ENCODE assay signal across 32 cellular contexts in the genomic region with DNA sequence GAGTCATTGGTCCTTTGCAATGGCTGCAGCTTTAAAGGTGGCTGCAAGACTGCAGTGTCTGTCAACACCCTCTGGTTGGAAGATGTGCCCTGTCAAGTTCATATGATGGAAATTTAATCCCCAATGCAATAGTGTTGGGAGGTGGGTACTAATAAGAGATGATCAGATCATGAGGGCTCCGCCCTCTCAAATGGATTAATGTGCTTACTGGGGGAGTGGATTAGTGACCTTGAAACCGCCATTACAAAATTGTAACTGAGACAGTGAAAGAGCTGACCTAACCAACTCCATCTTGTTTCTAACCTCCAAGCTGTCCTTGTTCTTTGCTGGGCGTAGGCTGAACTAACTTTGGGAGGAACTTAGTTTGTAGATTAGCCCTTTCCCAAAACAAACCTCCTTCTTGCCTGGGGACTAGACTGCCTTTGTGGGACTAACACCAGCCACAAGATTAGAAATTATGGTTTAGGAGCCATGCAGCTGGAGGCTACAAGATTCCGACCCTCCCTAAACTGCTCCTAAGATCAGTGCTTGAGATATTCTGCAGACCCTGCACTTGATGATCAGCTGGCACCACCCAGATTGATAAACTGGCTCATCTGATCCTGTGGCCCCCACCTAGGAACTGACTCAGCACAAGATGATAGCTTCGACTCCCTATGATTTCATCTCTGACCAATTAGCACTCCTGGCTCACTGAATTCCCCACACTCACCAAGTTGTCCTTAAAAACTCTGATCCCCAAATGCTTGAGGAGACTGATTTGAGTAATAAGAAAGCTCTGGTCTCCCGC. TPM values are rescaled to one million over a fixed set of nuclear protein-coding genes. Genes with fewer than 3 reads are reported as not detected.
"Had no signal": no experiment of that assay in that cellular context is flagged by ENCODE, and none has a peak within 500 bp of the region (broad histone marks: within the 10 kb centered on the region; RNA-seq: fewer than 3 reads in every experiment).

No MANE protein-coding gene starts in this region.

- H3K27me3 ChIP-seq: neural progenitor cell, ovary, right atrium auricular region, testis, transverse colon, upper lobe of right lung, uterus had no signal

- H3K4me2 ChIP-seq: neural progenitor cell, smooth muscle cell had no signal

- H3K36me3 Mint-ChIP-seq: natural killer cell; stimulated activated memory B cell treated with anti-CD40 and anti-IgM and Interleukin-4, amounts not matched to agents 10 μg/mL and 1 μg/mL and 100 μg/mL, for 72 hours; type B pancreatic cell had no signal

- ATAC-seq: natural killer cell; sciatic nerve; stimulated activated memory B cell treated with anti-CD40 and anti-IgM and Interleukin-4, amounts not matched to agents 10 μg/mL and 1 μg/mL and 100 μg/mL, for 72 hours; stimulated activated naive CD8-positive, alpha-beta T cell treated with anti-CD3 and anti-CD28 coated beads, Interleukin-15, amount 100 ng/mL, for 72 hours; stimulated activated naive CD8-positive, alpha-beta T cell treated with anti-CD3 and anti-CD28 coated beads, Interleukin-15, Interleukin-2, amounts not matched to agents 100 U/mL and 50 U/mL, for 24 hours; upper lobe of right lung had no signal

- H3K9ac ChIP-seq: neural progenitor cell, parathyroid adenoma had no signal

- H3K4me1 ChIP-seq: parathyroid adenoma, prostate gland, right atrium auricular region, spleen, suprapubic skin, testis, tibial artery, transverse colon, upper lobe of right lung, uterus had no signal

- H3K9me3 ChIP-seq: ovary, prostate gland, right atrium auricular region, spleen, suprapubic skin, testis, tibial artery, transverse colon, upper lobe of right lung, uterus had no signal

- H3K79me2 ChIP-seq: parathyroid adenoma had no signal

- DNase-seq: natural killer cell; occipital lobe; ovary; posterior cingulate gyrus; retina; spleen; stimulated activated CD4-positive, alpha-beta T cell treated with anti-CD3 and anti-CD28 coated beads, Interleukin-12 subunit alpha, Interleukin-12 subunit beta, amount 100 ng/mL, for 4 hours; stimulated activated CD4-positive, alpha-beta T cell treated with anti-CD3 and anti-CD28 coated beads, Interleukin-1b, Interleukin-23, amount 100 ng/mL, for 48 hours; stimulated activated CD4-positive, alpha-beta T cell treated with anti-CD3 and anti-CD28 coated beads, Interleukin-4, amount 100 ng/mL, for 1 hour; stimulated activated CD4-positive, alpha-beta T cell treated with anti-CD3 and anti-CD28 coated beads, Interleukin-4, amount 100 ng/mL, for 4 hours; stimulated activated CD8-positive, alpha-beta memory T cell treated with anti-CD3 and anti-CD28 coated beads, Interleukin-4, amount 100 ng/mL, for 48 hours; stimulated activated naive CD4-positive, alpha-beta T cell; stimulated activated naive CD8-positive, alpha-beta T cell treated with anti-CD3 and anti-CD28 coated beads, Interleukin-15, amount 100 ng/mL, for 72 hours; stimulated activated naive CD8-positive, alpha-beta T cell treated with anti-CD3 and anti-CD28 coated beads, Interleukin-15, Interleukin-2, amounts not matched to agents 100 U/mL and 50 U/mL, for 24 hours; substantia nigra; testis; tibial artery; transverse colon; upper lobe of right lung; uterus had no signal

- H3K9me3 Mint-ChIP-seq: natural killer cell; nephron; neural progenitor cell; stimulated activated memory B cell treated with anti-CD40 and anti-IgM and Interleukin-4, amounts not matched to agents 10 μg/mL and 1 μg/mL and 100 μg/mL, for 72 hours; stimulated activated naive CD8-positive, alpha-beta T cell treated with anti-CD3 and anti-CD28 coated beads, Interleukin-15, amount 100 ng/mL, for 72 hours had no signal

- H3K27ac Mint-ChIP-seq: natural killer cell; nephron; neural progenitor cell; stimulated activated memory B cell treated with anti-CD40 and anti-IgM and Interleukin-4, amounts not matched to agents 10 μg/mL and 1 μg/mL and 100 μg/mL, for 72 hours; stimulated activated naive CD8-positive, alpha-beta T cell treated with anti-CD3 and anti-CD28 coated beads, Interleukin-15, amount 100 ng/mL, for 72 hours; type B pancreatic cell had no signal

- H3K36me3 ChIP-seq: neural progenitor cell, ovary, prostate gland, right atrium auricular region, spleen, suprapubic skin, tibial artery, transverse colon, upper lobe of right lung, uterus had no signal

- H3K27me3 Mint-ChIP-seq: stimulated activated naive CD8-positive, alpha-beta T cell treated with anti-CD3 and anti-CD28 coated beads, Interleukin-15, amount 100 ng/mL, for 72 hours; type B pancreatic cell had no signal

- H2AFZ ChIP-seq: neural progenitor cell, parathyroid adenoma had no signal

- H3K27ac ChIP-seq: neural progenitor cell, ovary, parathyroid adenoma, prostate gland, right atrium auricular region, skin epidermis, spleen, suprapubic skin, testis, tibial artery, transverse colon, upper lobe of right lung, uterus had no signal

- H3K4me1 Mint-ChIP-seq: natural killer cell; stimulated activated memory B cell treated with anti-CD40 and anti-IgM and Interleukin-4, amounts not matched to agents 10 μg/mL and 1 μg/mL and 100 μg/mL, for 72 hours; stimulated activated naive CD8-positive, alpha-beta T cell treated with anti-CD3 and anti-CD28 coated beads, Interleukin-15, amount 100 ng/mL, for 72 hours had no signal

- H3K4me3 ChIP-seq: neural progenitor cell, ovary, prostate gland, right atrium auricular region, skin epidermis, smooth muscle cell, spleen, suprapubic skin, testis, tibial artery, transverse colon, upper lobe of right lung, uterus had no signal

- H3K4me3 Mint-ChIP-seq: natural killer cell; nephron; neural progenitor cell; stimulated activated memory B cell treated with anti-CD40 and anti-IgM and Interleukin-4, amounts not matched to agents 10 μg/mL and 1 μg/mL and 100 μg/mL, for 72 hours; stimulated activated naive CD8-positive, alpha-beta T cell treated with anti-CD3 and anti-CD28 coated beads, Interleukin-15, amount 100 ng/mL, for 72 hours; type B pancreatic cell had no signal

RNA-seq across cellular contexts. Expression of gene MYCN, which starts 13.7 kb away (rescaled TPM):
- total RNA-seq: osteoblast had no signal
